12 cellular contexts compared by ENCODE assay signal in the genomic region with DNA sequence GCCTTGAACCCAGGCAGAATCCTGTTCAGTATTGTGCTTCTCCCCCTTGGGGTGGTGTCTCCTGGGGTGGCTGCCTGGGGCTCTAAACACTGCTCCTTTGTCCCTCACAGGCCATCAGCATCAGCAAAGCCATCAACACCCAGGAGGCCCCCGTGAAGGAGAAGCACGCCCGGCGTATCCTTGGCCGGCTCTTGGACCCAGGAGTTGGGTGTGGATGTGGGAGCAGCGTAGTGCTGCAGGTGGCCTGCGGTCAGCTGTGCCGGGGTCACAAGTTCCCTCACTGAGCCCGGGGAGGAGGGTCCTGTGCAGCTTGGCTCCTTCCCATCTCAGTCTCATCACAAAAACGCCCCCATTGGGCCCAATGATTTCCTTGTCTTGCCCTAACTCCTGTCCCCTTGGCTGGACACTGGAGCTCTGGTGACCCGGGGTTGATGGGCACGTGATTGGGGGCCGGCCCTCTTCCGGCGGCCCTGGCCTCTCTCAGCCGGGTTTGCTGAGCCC.
"Had no signal": no experiment of that assay in that cellular context is flagged by ENCODE, and none has a peak within 500 bp of the region (broad histone marks: within the 10 kb centered on the region; RNA-seq: fewer than 3 reads in every experiment).

No MANE protein-coding gene starts in this region.

- H3K27me3 ChIP-seq: colonic mucosa, esophagus muscularis mucosa, right lobe of liver, tibial artery had no signal

- H3K9me3 ChIP-seq: colonic mucosa, esophagus muscularis mucosa, psoas muscle, right lobe of liver, tibial artery had no signal

- H3K36me3 ChIP-seq: colonic mucosa, right lobe of liver had no signal

- ATAC-seq: psoas muscle, right lobe of liver had no signal

- H3K4me3 ChIP-seq: colonic mucosa, esophagus muscularis mucosa, psoas muscle, right lobe of liver, tibial artery had no signal

- H3K4me3 Mint-ChIP-seq: activated B cell treated with CpG ODN at 0.5 μM for 24 hours; nephron progenitor cell; T-helper 2 cell treated with Interferon-gamma antibody and Interleukin-4, amounts not matched to agents 5 μg/mL and 100 μg/mL, for 36 hours had no signal

- H3K27ac Mint-ChIP-seq: activated B cell treated with CpG ODN at 0.5 μM for 24 hours; nephron progenitor cell; T-helper 2 cell treated with Interferon-gamma antibody and Interleukin-4, amounts not matched to agents 5 μg/mL and 100 μg/mL, for 36 hours had no signal

- H3K4me1 ChIP-seq: colonic mucosa, psoas muscle had no signal

- H3K9me3 Mint-ChIP-seq: activated B cell treated with CpG ODN at 0.5 μM for 24 hours; nephron progenitor cell; T-helper 2 cell treated with Interferon-gamma antibody and Interleukin-4, amounts not matched to agents 5 μg/mL and 100 μg/mL, for 36 hours had no signal

- DNase-seq: activated B cell treated with CpG ODN at 0.5 μM for 24 hours; activated CD4-positive, alpha-beta T cell treated with anti-CD3 and anti-CD28 coated beads, Interleukin-2, amount 50 U/mL, for 1 hour; activated naive CD4-positive, alpha-beta T cell treated with anti-CD3 and anti-CD28 coated beads, Interleukin-2, amount 50 U/mL, for 16 hours; colonic mucosa; effector CD4-positive, alpha-beta T cell; kidney glomerular epithelial cell; nephron progenitor cell; right lobe of liver had no signal

- H3K27me3 Mint-ChIP-seq: activated B cell treated with CpG ODN at 0.5 μM for 24 hours had no signal

- H3K27ac ChIP-seq: colonic mucosa, esophagus muscularis mucosa, psoas muscle, right lobe of liver had no signal
